ENCODE assay signal across 1 cellular context in genomic region chr6:106325336-106326178, GRCh38.
A peak's percentile ranks its signal among the peaks of the same experiment; 100 is the strongest.
TF ChIP-seq lines count a peak whose summit lies in the region.

TSS of gene ATG5 (minus strand) at chr6:106325760. CDS start at chr6:106316208, 9,552 bp downstream.

TF ChIP-seq in HepG2, 621 proteins besides CTCF, POLR2A, EP300 and RAD21 (continued from another document and continues in another):
- TF ChIP-seq HNF4A (CRISPR knock-in tag; IDR thresholded peaks at IDR 0.05), result peak; percentile 58
- peak; percentile 99 for TF ChIP-seq CREM (IDR thresholded peaks at IDR 0.05)
- peak; percentile 79 for TF ChIP-seq CREM (CRISPR knock-in tag; IDR thresholded peaks at IDR 0.05)
- TF ChIP-seq ERF (CRISPR knock-in tag; IDR thresholded peaks at IDR 0.05), result peak; percentile 92
- 0 out of 2 replicates have a peak, but pooled peaks have one; percentile 34 for TF ChIP-seq SRF (IDR thresholded peaks at IDR 0.05; ENCODE audit: low read depth, low read length)
- TF ChIP-seq ZHX2 (IDR thresholded peaks at IDR 0.05; ENCODE audit: low read depth), result peak; percentile 94
- TF ChIP-seq ZHX2 (CRISPR knock-in tag; IDR thresholded peaks at IDR 0.05; ENCODE audit: borderline replicate concordance), result no peak
- peak; percentile 96 for TF ChIP-seq ZNF605 (CRISPR knock-in tag; IDR thresholded peaks at IDR 0.05)
- no peak for TF ChIP-seq MED8 (CRISPR knock-in tag; IDR thresholded peaks at IDR 0.05; ENCODE audit: insufficient replicate concordance)
- TF ChIP-seq ZXDC (CRISPR knock-in tag; IDR thresholded peaks at IDR 0.05), result no peak; the same call in 1 of the 2 replicates
- TF ChIP-seq MXD1 (CRISPR knock-in tag; IDR thresholded peaks at IDR 0.05), result peak; percentile 58
- no peak for TF ChIP-seq SP1 (IDR thresholded peaks at IDR 0.05)
- peak; percentile 77 for TF ChIP-seq SP1 (CRISPR knock-in tag; IDR thresholded peaks at IDR 0.05)
- TF ChIP-seq, protein P1, sequence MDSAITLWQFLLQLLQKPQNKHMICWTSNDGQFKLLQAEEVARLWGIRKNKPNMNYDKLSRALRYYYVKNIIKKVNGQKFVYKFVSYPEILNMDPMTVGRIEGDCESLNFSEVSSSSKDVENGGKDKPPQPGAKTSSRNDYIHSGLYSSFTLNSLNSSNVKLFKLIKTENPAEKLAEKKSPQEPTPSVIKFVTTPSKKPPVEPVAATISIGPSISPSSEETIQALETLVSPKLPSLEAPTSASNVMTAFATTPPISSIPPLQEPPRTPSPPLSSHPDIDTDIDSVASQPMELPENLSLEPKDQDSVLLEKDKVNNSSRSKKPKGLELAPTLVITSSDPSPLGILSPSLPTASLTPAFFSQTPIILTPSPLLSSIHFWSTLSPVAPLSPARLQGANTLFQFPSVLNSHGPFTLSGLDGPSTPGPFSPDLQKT (CRISPR knock-in tag; IDR thresholded peaks at IDR 0.05; ENCODE audit: borderline replicate concordance), result no peak
- peak; percentile 73; the same call in 1 of the 2 replicates for TF ChIP-seq PHF21A (CRISPR knock-in tag; IDR thresholded peaks at IDR 0.05)
- peak; percentile 61; the same call in 1 of the 2 replicates for TF ChIP-seq SAFB2 (CRISPR knock-in tag; IDR thresholded peaks at IDR 0.05; ENCODE audit: borderline replicate concordance, low read depth)
- TF ChIP-seq RFX3 (CRISPR knock-in tag; IDR thresholded peaks at IDR 0.05), result no peak
- peak; percentile 77; the same call in 1 of the 2 replicates for TF ChIP-seq JUND (CRISPR knock-in tag; IDR thresholded peaks at IDR 0.05)
- TF ChIP-seq, protein P2, sequence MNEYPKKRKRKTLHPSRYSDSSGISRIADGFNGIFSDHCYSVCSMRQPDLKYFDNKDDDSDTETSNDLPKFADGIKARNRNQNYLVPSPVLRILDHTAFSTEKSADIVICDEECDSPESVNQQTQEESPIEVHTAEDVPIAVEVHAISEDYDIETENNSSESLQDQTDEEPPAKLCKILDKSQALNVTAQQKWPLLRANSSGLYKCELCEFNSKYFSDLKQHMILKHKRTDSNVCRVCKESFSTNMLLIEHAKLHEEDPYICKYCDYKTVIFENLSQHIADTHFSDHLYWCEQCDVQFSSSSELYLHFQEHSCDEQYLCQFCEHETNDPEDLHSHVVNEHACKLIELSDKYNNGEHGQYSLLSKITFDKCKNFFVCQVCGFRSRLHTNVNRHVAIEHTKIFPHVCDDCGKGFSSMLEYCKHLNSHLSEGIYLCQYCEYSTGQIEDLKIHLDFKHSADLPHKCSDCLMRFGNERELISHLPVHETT (CRISPR knock-in tag; conservative IDR thresholded peaks at IDR 0.05), result peak; percentile 97; the same call in 1 of the 2 replicates
- peak; percentile 90 for TF ChIP-seq REPIN1 (CRISPR knock-in tag; IDR thresholded peaks at IDR 0.05; ENCODE audit: borderline replicate concordance, low read depth)
- TF ChIP-seq, protein P3, sequence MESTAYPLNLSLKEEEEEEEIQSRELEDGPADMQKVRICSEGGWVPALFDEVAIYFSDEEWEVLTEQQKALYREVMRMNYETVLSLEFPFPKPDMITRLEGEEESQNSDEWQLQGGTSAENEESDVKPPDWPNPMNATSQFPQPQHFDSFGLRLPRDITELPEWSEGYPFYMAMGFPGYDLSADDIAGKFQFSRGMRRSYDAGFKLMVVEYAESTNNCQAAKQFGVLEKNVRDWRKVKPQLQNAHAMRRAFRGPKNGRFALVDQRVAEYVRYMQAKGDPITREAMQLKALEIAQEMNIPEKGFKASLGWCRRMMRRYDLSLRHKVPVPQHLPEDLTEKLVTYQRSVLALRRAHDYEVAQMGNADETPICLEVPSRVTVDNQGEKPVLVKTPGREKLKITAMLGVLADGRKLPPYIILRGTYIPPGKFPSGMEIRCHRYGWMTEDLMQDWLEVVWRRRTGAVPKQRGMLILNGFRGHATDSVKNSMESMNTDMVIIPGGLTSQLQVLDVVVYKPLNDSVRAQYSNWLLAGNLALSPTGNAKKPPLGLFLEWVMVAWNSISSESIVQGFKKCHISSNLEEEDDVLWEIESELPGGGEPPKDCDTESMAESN (CRISPR knock-in tag; conservative IDR thresholded peaks at IDR 0.05), result peak; percentile 92
- peak; percentile 73; the same call in 1 of the 2 replicates for TF ChIP-seq ZNF772 (CRISPR knock-in tag; IDR thresholded peaks at IDR 0.05)
- peak; percentile 93 for TF ChIP-seq RXRA (CRISPR knock-in tag; IDR thresholded peaks at IDR 0.05)
- TF ChIP-seq ZFP90 (CRISPR knock-in tag; IDR thresholded peaks at IDR 0.05; ENCODE audit: borderline replicate concordance), result peak; percentile 87
- peak; percentile 95 for TF ChIP-seq GATAD1 (CRISPR knock-in tag; IDR thresholded peaks at IDR 0.05)
- peak; percentile 89; the same call in 1 of the 3 replicates for TF ChIP-seq MXI1 (IDR thresholded peaks at IDR 0.05; ENCODE audit: borderline replicate concordance, low read depth, low read length)
- 0 out of 2 replicates have a peak, but pooled peaks have one; percentile 27 for TF ChIP-seq MIXL1 (CRISPR knock-in tag; IDR thresholded peaks at IDR 0.05)
- TF ChIP-seq HNF4G (IDR thresholded peaks at IDR 0.05; ENCODE audit: borderline replicate concordance, low read depth, low read length), result no peak
- 0 out of 2 replicates have a peak, but pooled peaks have one; percentile 28 for TF ChIP-seq HNF4G (CRISPR knock-in tag; IDR thresholded peaks at IDR 0.05; ENCODE audit: borderline replicate concordance, low read depth)
- TF ChIP-seq RNF2 (conservative IDR thresholded peaks at IDR 0.05; ENCODE audit: low read depth), result peak; percentile 85; the same call in 1 of the 2 replicates
- TF ChIP-seq ZSCAN25 (CRISPR knock-in tag; IDR thresholded peaks at IDR 0.05), result peak; percentile 98
- TF ChIP-seq ZNF292 (CRISPR knock-in tag; IDR thresholded peaks at IDR 0.05; ENCODE audit: borderline replicate concordance, low read depth), result peak; percentile 58; the same call in 1 of the 2 replicates
- TF ChIP-seq, protein P4, sequence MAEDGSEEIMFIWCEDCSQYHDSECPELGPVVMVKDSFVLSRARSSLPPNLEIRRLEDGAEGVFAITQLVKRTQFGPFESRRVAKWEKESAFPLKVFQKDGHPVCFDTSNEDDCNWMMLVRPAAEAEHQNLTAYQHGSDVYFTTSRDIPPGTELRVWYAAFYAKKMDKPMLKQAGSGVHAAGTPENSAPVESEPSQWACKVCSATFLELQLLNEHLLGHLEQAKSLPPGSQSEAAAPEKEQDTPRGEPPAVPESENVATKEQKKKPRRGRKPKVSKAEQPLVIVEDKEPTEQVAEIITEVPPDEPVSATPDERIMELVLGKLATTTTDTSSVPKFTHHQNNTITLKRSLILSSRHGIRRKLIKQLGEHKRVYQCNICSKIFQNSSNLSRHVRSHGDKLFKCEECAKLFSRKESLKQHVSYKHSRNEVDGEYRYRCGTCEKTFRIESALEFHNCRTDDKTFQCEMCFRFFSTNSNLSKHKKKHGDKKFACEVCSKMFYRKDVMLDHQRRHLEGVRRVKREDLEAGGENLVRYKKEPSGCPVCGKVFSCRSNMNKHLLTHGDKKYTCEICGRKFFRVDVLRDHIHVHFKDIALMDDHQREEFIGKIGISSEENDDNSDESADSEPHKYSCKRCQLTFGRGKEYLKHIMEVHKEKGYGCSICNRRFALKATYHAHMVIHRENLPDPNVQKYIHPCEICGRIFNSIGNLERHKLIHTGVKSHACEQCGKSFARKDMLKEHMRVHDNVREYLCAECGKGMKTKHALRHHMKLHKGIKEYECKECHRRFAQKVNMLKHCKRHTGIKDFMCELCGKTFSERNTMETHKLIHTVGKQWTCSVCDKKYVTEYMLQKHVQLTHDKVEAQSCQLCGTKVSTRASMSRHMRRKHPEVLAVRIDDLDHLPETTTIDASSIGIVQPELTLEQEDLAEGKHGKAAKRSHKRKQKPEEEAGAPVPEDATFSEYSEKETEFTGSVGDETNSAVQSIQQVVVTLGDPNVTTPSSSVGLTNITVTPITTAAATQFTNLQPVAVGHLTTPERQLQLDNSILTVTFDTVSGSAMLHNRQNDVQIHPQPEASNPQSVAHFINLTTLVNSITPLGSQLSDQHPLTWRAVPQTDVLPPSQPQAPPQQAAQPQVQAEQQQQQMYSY (CRISPR knock-in tag; IDR thresholded peaks at IDR 0.05), result peak; percentile 64; the same call in 1 of the 2 replicates
- TF ChIP-seq CEBPG (CRISPR knock-in tag; IDR thresholded peaks at IDR 0.05), result peak; percentile 30
- TF ChIP-seq GLI4 (CRISPR knock-in tag; IDR thresholded peaks at IDR 0.05; ENCODE audit: borderline replicate concordance), result no peak
- peak; percentile 89 for TF ChIP-seq MNT (IDR thresholded peaks at IDR 0.05)
- TF ChIP-seq PHB2 (IDR thresholded peaks at IDR 0.05; ENCODE audit: partially characterized antibody), result no peak
- TF ChIP-seq, protein P5, sequence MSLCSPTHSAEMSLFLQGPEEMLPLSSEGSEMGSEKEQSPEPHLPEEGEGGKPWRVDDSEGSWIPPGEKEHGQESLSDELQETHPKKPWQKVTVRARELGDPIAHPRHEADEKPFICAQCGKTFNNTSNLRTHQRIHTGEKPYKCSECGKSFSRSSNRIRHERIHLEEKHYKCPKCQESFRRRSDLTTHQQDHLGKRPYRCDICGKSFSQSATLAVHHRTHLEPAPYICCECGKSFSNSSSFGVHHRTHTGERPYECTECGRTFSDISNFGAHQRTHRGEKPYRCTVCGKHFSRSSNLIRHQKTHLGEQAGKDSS (CRISPR knock-in tag; IDR thresholded peaks at IDR 0.05; ENCODE audit: borderline replicate concordance, low read depth), result peak; percentile 97
- no peak for TF ChIP-seq HOXA7 (CRISPR knock-in tag; IDR thresholded peaks at IDR 0.05)
- no peak; the same call in 1 of the 2 replicates for TF ChIP-seq ARID2 (CRISPR knock-in tag; IDR thresholded peaks at IDR 0.05; ENCODE audit: borderline replicate concordance)
- TF ChIP-seq SAP130 (CRISPR knock-in tag; IDR thresholded peaks at IDR 0.05; ENCODE audit: low read depth), result peak; percentile 98
- peak; percentile 46; the same call in 1 of the 2 replicates for TF ChIP-seq FOSL1 (CRISPR knock-in tag; IDR thresholded peaks at IDR 0.05; ENCODE audit: borderline replicate concordance)
- peak; percentile 99 for TF ChIP-seq ZNF501 (CRISPR knock-in tag; IDR thresholded peaks at IDR 0.05)
- no peak for TF ChIP-seq ZNF879 (CRISPR knock-in tag; IDR thresholded peaks at IDR 0.05)
